1 cellular context compared by ENCODE assay signal in the genomic region with DNA sequence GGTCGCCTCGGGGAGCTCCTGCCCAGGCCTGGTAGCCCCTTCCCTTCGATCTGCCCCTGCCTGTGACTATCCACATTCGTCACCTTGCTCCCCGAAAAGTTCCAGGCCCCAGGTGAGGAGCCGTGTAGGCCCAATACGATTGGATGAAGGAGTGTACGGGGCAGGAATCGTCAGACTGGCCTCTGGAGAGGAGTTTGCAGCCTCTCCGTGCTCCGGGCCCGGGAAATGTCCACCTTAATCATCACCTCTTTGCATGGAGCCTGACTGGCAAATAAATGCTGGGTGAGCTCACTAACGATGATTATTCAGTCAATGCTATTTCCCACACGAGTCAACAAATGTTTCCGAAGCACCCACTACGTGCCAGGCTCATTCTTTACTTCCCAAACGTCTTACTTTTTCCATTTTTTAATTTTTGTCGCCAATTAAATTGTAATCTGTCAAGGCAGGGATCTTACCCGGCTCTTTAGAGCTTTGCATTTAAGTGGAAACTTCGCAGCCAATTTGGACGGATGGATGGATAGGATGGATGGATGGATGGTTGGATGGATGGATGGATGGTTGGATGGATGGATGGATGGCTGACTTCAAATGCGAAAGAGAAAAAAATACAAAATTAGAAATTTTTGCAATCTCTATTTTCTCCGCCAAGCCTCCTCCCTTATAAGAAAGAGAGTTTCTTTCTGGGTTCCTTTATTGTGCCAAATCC.
TF ChIP-seq lines count a peak whose summit lies in the region.

No MANE protein-coding gene starts in this region.

TF ChIP-seq in HepG2, 621 proteins besides CTCF, POLR2A, EP300 and RAD21 (continues in another document):
- TF ChIP-seq, protein P1, sequence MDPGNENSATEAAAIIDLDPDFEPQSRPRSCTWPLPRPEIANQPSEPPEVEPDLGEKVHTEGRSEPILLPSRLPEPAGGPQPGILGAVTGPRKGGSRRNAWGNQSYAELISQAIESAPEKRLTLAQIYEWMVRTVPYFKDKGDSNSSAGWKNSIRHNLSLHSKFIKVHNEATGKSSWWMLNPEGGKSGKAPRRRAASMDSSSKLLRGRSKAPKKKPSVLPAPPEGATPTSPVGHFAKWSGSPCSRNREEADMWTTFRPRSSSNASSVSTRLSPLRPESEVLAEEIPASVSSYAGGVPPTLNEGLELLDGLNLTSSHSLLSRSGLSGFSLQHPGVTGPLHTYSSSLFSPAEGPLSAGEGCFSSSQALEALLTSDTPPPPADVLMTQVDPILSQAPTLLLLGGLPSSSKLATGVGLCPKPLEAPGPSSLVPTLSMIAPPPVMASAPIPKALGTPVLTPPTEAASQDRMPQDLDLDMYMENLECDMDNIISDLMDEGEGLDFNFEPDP (CRISPR knock-in tag; conservative IDR thresholded peaks at IDR 0.05): no peak
- TF ChIP-seq ZNF460 (CRISPR knock-in tag; IDR thresholded peaks at IDR 0.05; ENCODE audit: borderline replicate concordance): no peak
- TF ChIP-seq, protein P2, sequence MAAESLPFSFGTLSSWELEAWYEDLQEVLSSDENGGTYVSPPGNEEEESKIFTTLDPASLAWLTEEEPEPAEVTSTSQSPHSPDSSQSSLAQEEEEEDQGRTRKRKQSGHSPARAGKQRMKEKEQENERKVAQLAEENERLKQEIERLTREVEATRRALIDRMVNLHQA (CRISPR knock-in tag; IDR thresholded peaks at IDR 0.05): no peak
- TF ChIP-seq NCOA1 (CRISPR knock-in tag; IDR thresholded peaks at IDR 0.05): 0 out of 2 replicates have a peak, but pooled peaks have one; percentile 18
- TF ChIP-seq ZIK1 (CRISPR knock-in tag; IDR thresholded peaks at IDR 0.05; ENCODE audit: borderline replicate concordance, low read depth): no peak
- no peak for TF ChIP-seq NFIB (CRISPR knock-in tag; IDR thresholded peaks at IDR 0.05; ENCODE audit: borderline replicate concordance)
- TF ChIP-seq HNRNPL (IDR thresholded peaks at IDR 0.05; ENCODE audit: low read depth, low read length): no peak
- TF ChIP-seq ZNF431 (CRISPR knock-in tag; IDR thresholded peaks at IDR 0.05; ENCODE audit: borderline replicate concordance, low read depth): no peak
- 0 out of 2 replicates have a peak, but pooled peaks have one; percentile 20 for TF ChIP-seq SPEN (CRISPR knock-in tag; IDR thresholded peaks at IDR 0.05; ENCODE audit: low read depth)
- 0 out of 2 replicates have a peak, but pooled peaks have one; percentile 15 for TF ChIP-seq ZNF350 (CRISPR knock-in tag; IDR thresholded peaks at IDR 0.05; ENCODE audit: borderline replicate concordance, low read depth)
- TF ChIP-seq ZNF263 (CRISPR knock-in tag; IDR thresholded peaks at IDR 0.05): peak; percentile 85
- TF ChIP-seq ZNF841 (CRISPR knock-in tag; IDR thresholded peaks at IDR 0.05; ENCODE audit: borderline replicate concordance): no peak
- TF ChIP-seq KDM6A (CRISPR knock-in tag; IDR thresholded peaks at IDR 0.05; ENCODE audit: low read depth): no peak
- no peak for TF ChIP-seq TEAD3 (CRISPR knock-in tag; optimal IDR thresholded peaks at IDR 0.05; ENCODE audit: borderline replicate concordance)
- TF ChIP-seq ZNF235 (CRISPR knock-in tag; IDR thresholded peaks at IDR 0.05; ENCODE audit: borderline replicate concordance): 0 out of 2 replicates have a peak, but pooled peaks have one; percentile 33
- TF ChIP-seq ZFX (CRISPR knock-in tag; IDR thresholded peaks at IDR 0.05; ENCODE audit: low read depth): peak; percentile 77
- TF ChIP-seq PAF1 (CRISPR knock-in tag; IDR thresholded peaks at IDR 0.05): no peak
- TF ChIP-seq, protein P3, sequence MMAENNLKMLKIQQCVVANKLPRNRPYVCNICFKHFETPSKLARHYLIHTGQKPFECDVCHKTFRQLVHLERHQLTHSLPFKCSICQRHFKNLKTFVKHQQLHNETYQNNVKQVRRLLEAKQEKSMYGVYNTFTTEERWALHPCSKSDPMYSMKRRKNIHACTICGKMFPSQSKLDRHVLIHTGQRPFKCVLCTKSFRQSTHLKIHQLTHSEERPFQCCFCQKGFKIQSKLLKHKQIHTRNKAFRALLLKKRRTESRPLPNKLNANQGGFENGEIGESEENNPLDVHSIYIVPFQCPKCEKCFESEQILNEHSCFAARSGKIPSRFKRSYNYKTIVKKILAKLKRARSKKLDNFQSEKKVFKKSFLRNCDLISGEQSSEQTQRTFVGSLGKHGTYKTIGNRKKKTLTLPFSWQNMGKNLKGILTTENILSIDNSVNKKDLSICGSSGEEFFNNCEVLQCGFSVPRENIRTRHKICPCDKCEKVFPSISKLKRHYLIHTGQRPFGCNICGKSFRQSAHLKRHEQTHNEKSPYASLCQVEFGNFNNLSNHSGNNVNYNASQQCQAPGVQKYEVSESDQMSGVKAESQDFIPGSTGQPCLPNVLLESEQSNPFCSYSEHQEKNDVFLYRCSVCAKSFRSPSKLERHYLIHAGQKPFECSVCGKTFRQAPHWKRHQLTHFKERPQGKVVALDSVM (CRISPR knock-in tag; IDR thresholded peaks at IDR 0.05): no peak
- TF ChIP-seq U2AF1 (optimal IDR thresholded peaks at IDR 0.05; ENCODE audit: low read depth, low read length): no peak
- TF ChIP-seq RXRA (CRISPR knock-in tag; IDR thresholded peaks at IDR 0.05): no peak
- TF ChIP-seq, protein P4, sequence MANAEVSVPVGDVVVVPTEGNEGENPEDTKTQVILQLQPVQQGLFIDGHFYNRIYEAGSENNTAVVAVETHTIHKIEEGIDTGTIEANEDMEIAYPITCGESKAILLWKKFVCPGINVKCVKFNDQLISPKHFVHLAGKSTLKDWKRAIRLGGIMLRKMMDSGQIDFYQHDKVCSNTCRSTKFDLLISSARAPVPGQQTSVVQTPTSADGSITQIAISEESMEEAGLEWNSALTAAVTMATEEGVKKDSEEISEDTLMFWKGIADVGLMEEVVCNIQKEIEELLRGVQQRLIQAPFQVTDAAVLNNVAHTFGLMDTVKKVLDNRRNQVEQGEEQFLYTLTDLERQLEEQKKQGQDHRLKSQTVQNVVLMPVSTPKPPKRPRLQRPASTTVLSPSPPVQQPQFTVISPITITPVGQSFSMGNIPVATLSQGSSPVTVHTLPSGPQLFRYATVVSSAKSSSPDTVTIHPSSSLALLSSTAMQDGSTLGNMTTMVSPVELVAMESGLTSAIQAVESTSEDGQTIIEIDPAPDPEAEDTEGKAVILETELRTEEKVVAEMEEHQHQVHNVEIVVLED (CRISPR knock-in tag; IDR thresholded peaks at IDR 0.05; ENCODE audit: borderline replicate concordance): no peak
- TF ChIP-seq, protein P5, sequence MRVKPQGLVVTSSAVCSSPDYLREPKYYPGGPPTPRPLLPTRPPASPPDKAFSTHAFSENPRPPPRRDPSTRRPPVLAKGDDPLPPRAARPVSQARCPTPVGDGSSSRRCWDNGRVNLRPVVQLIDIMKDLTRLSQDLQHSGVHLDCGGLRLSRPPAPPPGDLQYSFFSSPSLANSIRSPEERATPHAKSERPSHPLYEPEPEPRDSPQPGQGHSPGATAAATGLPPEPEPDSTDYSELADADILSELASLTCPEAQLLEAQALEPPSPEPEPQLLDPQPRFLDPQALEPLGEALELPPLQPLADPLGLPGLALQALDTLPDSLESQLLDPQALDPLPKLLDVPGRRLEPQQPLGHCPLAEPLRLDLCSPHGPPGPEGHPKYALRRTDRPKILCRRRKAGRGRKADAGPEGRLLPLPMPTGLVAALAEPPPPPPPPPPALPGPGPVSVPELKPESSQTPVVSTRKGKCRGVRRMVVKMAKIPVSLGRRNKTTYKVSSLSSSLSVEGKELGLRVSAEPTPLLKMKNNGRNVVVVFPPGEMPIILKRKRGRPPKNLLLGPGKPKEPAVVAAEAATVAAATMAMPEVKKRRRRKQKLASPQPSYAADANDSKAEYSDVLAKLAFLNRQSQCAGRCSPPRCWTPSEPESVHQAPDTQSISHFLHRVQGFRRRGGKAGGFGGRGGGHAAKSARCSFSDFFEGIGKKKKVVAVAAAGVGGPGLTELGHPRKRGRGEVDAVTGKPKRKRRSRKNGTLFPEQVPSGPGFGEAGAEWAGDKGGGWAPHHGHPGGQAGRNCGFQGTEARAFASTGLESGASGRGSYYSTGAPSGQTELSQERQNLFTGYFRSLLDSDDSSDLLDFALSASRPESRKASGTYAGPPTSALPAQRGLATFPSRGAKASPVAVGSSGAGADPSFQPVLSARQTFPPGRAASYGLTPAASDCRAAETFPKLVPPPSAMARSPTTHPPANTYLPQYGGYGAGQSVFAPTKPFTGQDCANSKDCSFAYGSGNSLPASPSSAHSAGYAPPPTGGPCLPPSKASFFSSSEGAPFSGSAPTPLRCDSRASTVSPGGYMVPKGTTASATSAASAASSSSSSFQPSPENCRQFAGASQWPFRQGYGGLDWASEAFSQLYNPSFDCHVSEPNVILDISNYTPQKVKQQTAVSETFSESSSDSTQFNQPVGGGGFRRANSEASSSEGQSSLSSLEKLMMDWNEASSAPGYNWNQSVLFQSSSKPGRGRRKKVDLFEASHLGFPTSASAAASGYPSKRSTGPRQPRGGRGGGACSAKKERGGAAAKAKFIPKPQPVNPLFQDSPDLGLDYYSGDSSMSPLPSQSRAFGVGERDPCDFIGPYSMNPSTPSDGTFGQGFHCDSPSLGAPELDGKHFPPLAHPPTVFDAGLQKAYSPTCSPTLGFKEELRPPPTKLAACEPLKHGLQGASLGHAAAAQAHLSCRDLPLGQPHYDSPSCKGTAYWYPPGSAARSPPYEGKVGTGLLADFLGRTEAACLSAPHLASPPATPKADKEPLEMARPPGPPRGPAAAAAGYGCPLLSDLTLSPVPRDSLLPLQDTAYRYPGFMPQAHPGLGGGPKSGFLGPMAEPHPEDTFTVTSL (CRISPR knock-in tag; IDR thresholded peaks at IDR 0.05; ENCODE audit: borderline replicate concordance): no peak
- TF ChIP-seq RFXANK (CRISPR knock-in tag; IDR thresholded peaks at IDR 0.05): 0 out of 2 replicates have a peak, but pooled peaks have one; percentile 0
- TF ChIP-seq NFYB (CRISPR knock-in tag; IDR thresholded peaks at IDR 0.05): no peak
- no peak for TF ChIP-seq FOXA3 (CRISPR knock-in tag; IDR thresholded peaks at IDR 0.05)
- no peak for TF ChIP-seq HOXA5 (CRISPR knock-in tag; IDR thresholded peaks at IDR 0.05)
- TF ChIP-seq NRL (CRISPR knock-in tag; IDR thresholded peaks at IDR 0.05; ENCODE audit: borderline replicate concordance): peak; percentile 42; the same call in 1 of the 2 replicates
- TF ChIP-seq ZNF333 (CRISPR knock-in tag; IDR thresholded peaks at IDR 0.05; ENCODE audit: borderline replicate concordance): no peak; the same call in 1 of the 2 replicates
- no peak for TF ChIP-seq ELF4 (CRISPR knock-in tag; IDR thresholded peaks at IDR 0.05; ENCODE audit: borderline replicate concordance)
- no peak for TF ChIP-seq IKZF1 (IDR thresholded peaks at IDR 0.05)
- TF ChIP-seq, protein P6, sequence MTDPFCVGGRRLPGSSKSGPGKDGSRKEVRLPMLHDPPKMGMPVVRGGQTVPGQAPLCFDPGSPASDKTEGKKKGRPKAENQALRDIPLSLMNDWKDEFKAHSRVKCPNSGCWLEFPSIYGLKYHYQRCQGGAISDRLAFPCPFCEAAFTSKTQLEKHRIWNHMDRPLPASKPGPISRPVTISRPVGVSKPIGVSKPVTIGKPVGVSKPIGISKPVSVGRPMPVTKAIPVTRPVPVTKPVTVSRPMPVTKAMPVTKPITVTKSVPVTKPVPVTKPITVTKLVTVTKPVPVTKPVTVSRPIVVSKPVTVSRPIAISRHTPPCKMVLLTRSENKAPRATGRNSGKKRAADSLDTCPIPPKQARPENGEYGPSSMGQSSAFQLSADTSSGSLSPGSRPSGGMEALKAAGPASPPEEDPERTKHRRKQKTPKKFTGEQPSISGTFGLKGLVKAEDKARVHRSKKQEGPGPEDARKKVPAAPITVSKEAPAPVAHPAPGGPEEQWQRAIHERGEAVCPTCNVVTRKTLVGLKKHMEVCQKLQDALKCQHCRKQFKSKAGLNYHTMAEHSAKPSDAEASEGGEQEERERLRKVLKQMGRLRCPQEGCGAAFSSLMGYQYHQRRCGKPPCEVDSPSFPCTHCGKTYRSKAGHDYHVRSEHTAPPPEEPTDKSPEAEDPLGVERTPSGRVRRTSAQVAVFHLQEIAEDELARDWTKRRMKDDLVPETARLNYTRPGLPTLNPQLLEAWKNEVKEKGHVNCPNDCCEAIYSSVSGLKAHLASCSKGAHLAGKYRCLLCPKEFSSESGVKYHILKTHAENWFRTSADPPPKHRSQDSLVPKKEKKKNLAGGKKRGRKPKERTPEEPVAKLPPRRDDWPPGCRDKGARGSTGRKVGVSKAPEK (CRISPR knock-in tag; IDR thresholded peaks at IDR 0.05; ENCODE audit: borderline replicate concordance): no peak
- TF ChIP-seq, protein P7, sequence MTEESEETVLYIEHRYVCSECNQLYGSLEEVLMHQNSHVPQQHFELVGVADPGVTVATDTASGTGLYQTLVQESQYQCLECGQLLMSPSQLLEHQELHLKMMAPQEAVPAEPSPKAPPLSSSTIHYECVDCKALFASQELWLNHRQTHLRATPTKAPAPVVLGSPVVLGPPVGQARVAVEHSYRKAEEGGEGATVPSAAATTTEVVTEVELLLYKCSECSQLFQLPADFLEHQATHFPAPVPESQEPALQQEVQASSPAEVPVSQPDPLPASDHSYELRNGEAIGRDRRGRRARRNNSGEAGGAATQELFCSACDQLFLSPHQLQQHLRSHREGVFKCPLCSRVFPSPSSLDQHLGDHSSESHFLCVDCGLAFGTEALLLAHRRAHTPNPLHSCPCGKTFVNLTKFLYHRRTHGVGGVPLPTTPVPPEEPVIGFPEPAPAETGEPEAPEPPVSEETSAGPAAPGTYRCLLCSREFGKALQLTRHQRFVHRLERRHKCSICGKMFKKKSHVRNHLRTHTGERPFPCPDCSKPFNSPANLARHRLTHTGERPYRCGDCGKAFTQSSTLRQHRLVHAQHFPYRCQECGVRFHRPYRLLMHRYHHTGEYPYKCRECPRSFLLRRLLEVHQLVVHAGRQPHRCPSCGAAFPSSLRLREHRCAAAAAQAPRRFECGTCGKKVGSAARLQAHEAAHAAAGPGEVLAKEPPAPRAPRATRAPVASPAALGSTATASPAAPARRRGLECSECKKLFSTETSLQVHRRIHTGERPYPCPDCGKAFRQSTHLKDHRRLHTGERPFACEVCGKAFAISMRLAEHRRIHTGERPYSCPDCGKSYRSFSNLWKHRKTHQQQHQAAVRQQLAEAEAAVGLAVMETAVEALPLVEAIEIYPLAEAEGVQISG (CRISPR knock-in tag; IDR thresholded peaks at IDR 0.05): no peak
- TF ChIP-seq FOXP1 (IDR thresholded peaks at IDR 0.05): no peak
- TF ChIP-seq FOXP1 (CRISPR knock-in tag; IDR thresholded peaks at IDR 0.05): no peak
- TF ChIP-seq KLF6 (CRISPR knock-in tag; IDR thresholded peaks at IDR 0.05): no peak
- no peak for TF ChIP-seq HNRNPUL1 (IDR thresholded peaks at IDR 0.05; ENCODE audit: low read depth, low read length)
- TF ChIP-seq, protein P8, sequence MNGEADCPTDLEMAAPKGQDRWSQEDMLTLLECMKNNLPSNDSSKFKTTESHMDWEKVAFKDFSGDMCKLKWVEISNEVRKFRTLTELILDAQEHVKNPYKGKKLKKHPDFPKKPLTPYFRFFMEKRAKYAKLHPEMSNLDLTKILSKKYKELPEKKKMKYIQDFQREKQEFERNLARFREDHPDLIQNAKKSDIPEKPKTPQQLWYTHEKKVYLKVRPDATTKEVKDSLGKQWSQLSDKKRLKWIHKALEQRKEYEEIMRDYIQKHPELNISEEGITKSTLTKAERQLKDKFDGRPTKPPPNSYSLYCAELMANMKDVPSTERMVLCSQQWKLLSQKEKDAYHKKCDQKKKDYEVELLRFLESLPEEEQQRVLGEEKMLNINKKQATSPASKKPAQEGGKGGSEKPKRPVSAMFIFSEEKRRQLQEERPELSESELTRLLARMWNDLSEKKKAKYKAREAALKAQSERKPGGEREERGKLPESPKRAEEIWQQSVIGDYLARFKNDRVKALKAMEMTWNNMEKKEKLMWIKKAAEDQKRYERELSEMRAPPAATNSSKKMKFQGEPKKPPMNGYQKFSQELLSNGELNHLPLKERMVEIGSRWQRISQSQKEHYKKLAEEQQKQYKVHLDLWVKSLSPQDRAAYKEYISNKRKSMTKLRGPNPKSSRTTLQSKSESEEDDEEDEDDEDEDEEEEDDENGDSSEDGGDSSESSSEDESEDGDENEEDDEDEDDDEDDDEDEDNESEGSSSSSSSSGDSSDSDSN (CRISPR knock-in tag; IDR thresholded peaks at IDR 0.05): peak; percentile 13
- 0 out of 2 replicates have a peak, but pooled peaks have one; percentile 0 for TF ChIP-seq DNMT1 (CRISPR knock-in tag; IDR thresholded peaks at IDR 0.05)
- TF ChIP-seq SMAD1 (CRISPR knock-in tag; IDR thresholded peaks at IDR 0.05; ENCODE audit: borderline replicate concordance, low read depth): no peak
- no peak for TF ChIP-seq KDM5A (IDR thresholded peaks at IDR 0.05; ENCODE audit: borderline replicate concordance, low read length)
